ENCODE assay signal across 11 cellular contexts in the genomic region with DNA sequence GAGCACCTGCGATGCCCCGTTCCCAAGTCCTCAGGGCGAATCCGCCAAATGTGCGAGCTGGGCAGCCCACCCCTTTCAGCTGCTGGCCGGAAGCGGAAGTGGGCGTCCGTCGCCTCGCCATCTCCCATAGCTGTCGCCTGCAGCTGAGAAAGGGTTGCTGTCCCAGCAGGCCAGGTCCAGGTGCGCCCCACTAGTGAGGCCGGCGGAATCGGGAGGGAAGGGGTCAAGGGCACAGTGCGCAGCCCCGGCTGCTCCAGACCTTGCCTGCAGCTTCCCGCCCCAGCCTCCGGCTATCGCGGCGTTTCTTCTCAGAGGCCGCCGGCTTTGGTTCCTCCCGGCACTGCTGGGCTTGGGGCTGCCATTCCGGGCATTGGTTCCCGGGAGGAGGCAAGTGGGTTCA. TPM values are rescaled to one million over a fixed set of nuclear protein-coding genes. Genes with fewer than 3 reads are reported as not detected.
DNase-seq lines count a peak whose midpoint lies in the region; ATAC-seq and TF ChIP-seq lines count a peak whose summit lies in the region.
"Had no signal": no experiment of that assay in that cellular context is flagged by ENCODE, and none has a peak within 500 bp of the region (broad histone marks: within the 10 kb centered on the region; RNA-seq: fewer than 3 reads in every experiment).

TSS of gene ZNF177 (plus strand) at position 109 of the 400 bp plus-strand sequence. CDS start 15,299 bp downstream, outside the sequence.

- H3K4me2 ChIP-seq in neural progenitor cell = no peak within 1 kb of the TSS

- H3K27me3 Mint-ChIP-seq in CD8-positive, alpha-beta T cell (ENCODE audit: low read depth) = peaks cover 4% of the 10 kb centered on the region
- no peaks in the 10 kb centered on the region for H3K27me3 Mint-ChIP-seq in neural progenitor cell (ENCODE audit: insufficient read depth, low read depth)

- H3K27me3 ChIP-seq in CD8-positive, alpha-beta T cell (ENCODE audit: insufficient read depth, low read length) = no peaks in the 10 kb centered on the region
- H3K27me3 ChIP-seq in neural progenitor cell = no peaks in the 10 kb centered on the region

- no peak within 1 kb of the TSS for H3K27ac ChIP-seq in CD8-positive, alpha-beta T cell (ENCODE audit: low read depth, low read length)
- H3K27ac ChIP-seq in coronary artery = no peak within 1 kb of the TSS
- H3K27ac ChIP-seq in neural progenitor cell = no peak within 1 kb of the TSS

- no peaks in the 10 kb centered on the region for H3F3A ChIP-seq in neural progenitor cell (ENCODE audit: low read depth)

- intact Hi-C loops in CD8-positive, alpha-beta T cell (cut with DNase I, micrococcal nuclease) = loop anchor here in 1 of 2 experiments (10.0 kb wide), 1 partner anchor 112 kb away; no protein-coding TSS in a partner anchor

- POLR2A ChIA-PET in CD8-positive, alpha-beta T cell (lab: Charles Lee) = no interaction called here

- no peak within 1 kb of the TSS for H2AFZ ChIP-seq in neural progenitor cell (replicated peaks)

- H3K4me1 Mint-ChIP-seq in CD8-positive, alpha-beta T cell (ENCODE audit: low read depth) = peaks cover 3% of the 10 kb centered on the region
- H3K4me1 Mint-ChIP-seq in neural progenitor cell = no peaks in the 10 kb centered on the region
- H3K4me1 Mint-ChIP-seq: neural crest cell had no signal

- H3K4me3 Mint-ChIP-seq in CD8-positive, alpha-beta T cell = peak within 1 kb of the TSS; percentile 53
- no peak within 1 kb of the TSS for H3K4me3 Mint-ChIP-seq in neural progenitor cell
- H3K4me3 Mint-ChIP-seq: activated T-cell treated with anti-CD3 and anti-CD28 coated beads, Interleukin-2, amount 50 U/mL, for 4 hours; neural crest cell had no signal

- no peaks in the 10 kb centered on the region for H3K79me2 ChIP-seq in neural progenitor cell (ENCODE audit: low read depth)

- H3K36me3 Mint-ChIP-seq in CD8-positive, alpha-beta T cell = peaks cover 56% of the 10 kb centered on the region
- H3K36me3 Mint-ChIP-seq in neural progenitor cell = peaks cover 60% of the 10 kb centered on the region

- TF ChIP-seq CTCF in CD8-positive, alpha-beta T cell (IDR thresholded peaks at IDR 0.05) = no peak
- TF ChIP-seq CTCF in coronary artery (IDR thresholded peaks at IDR 0.05) (no peak), neural progenitor cell (IDR thresholded peaks at IDR 0.05) (no peak)

- no peaks in the 10 kb centered on the region for H3K36me3 ChIP-seq in CD8-positive, alpha-beta T cell (ENCODE audit: insufficient read depth, low read length)
- no peaks in the 10 kb centered on the region for H3K36me3 ChIP-seq in neural progenitor cell

- H3K4me3 ChIP-seq in CD8-positive, alpha-beta T cell (ENCODE audit: low read depth, low read length) = no peak within 1 kb of the TSS
- peak within 1 kb of the TSS; percentile 33 for H3K4me3 ChIP-seq in coronary artery
- H3K4me3 ChIP-seq in neural progenitor cell = no peak within 1 kb of the TSS

- H3K9me3 Mint-ChIP-seq in CD8-positive, alpha-beta T cell = peaks cover 49% of the 10 kb centered on the region
- H3K9me3 Mint-ChIP-seq in neural progenitor cell = peaks cover 67% of the 10 kb centered on the region

- H3K4me1 ChIP-seq in CD8-positive, alpha-beta T cell (ENCODE audit: insufficient read depth, low read length) = no peaks in the 10 kb centered on the region
- H3K4me1 ChIP-seq in neural progenitor cell = no peaks in the 10 kb centered on the region

- ATAC-seq in CD8-positive, alpha-beta T cell = no peak
- ATAC-seq in GM21529 (IDR thresholded peaks at IDR 0.05; ENCODE audit: unreplicated experiment) = no peak
- ATAC-seq: activated T-cell treated with anti-CD3 and anti-CD28 coated beads, Interleukin-2, amount 50 U/mL, for 4 hours; esophagus mucosa had no signal

- no peak within 1 kb of the TSS for H3K27ac Mint-ChIP-seq in CD8-positive, alpha-beta T cell
- H3K27ac Mint-ChIP-seq in neural progenitor cell = no peak within 1 kb of the TSS

- CTCF ChIA-PET in CD8-positive, alpha-beta T cell (lab: Charles Lee) = no interaction called here

- DNase-seq in CD8-positive, alpha-beta T cell = no peak
- DNase-seq in NCI-H2227 treated with DMSO at 0.1 percent for 48 hours (lab: John Stamatoyannopoulos, UW) = peak; percentile 28
- DNase-seq in coronary artery (ENCODE audit: low spot score) = no peak
- DNase-seq in neural progenitor cell (ENCODE audit: low spot score) = no peak
- no peak for DNase-seq in HPDE6-E6E7 (ENCODE audit: extremely low spot score)
- no peak for DNase-seq in NCI-H2196 treated with DMSO at 0.1 percent for 48 hours (lab: John Stamatoyannopoulos, UW; ENCODE audit: unreplicated experiment)
- DNase-seq in NCI-H1048 (lab: John Stamatoyannopoulos, UW) = no peak
- DNase-seq: activated T-cell treated with anti-CD3 and anti-CD28 coated beads, Interleukin-2, amount 50 U/mL, for 4 hours had no signal

- H3K9ac ChIP-seq in neural progenitor cell = no peak within 1 kb of the TSS

- no peaks in the 10 kb centered on the region for H4K20me1 ChIP-seq in neural progenitor cell (ENCODE audit: low read depth)

- peaks cover 30% of the 10 kb centered on the region for H3K9me3 ChIP-seq in CD8-positive, alpha-beta T cell (ENCODE audit: low read length)
- peaks cover 18% of the 10 kb centered on the region for H3K9me3 ChIP-seq in neural progenitor cell (ENCODE audit: low read depth)

RNA-seq across cellular contexts. Expression of gene ZNF177, which starts in this region (rescaled TPM):
- under 1 TPM; 0.68 to 1.00 TPM for total RNA-seq in CD8-positive, alpha-beta T cell
- total RNA-seq in neural progenitor cell (ENCODE audit: low replicate concordance) = 15.7 and 20.9 TPM in 2 replicates
